22 cellular contexts compared by ENCODE assay signal in the genomic region with DNA sequence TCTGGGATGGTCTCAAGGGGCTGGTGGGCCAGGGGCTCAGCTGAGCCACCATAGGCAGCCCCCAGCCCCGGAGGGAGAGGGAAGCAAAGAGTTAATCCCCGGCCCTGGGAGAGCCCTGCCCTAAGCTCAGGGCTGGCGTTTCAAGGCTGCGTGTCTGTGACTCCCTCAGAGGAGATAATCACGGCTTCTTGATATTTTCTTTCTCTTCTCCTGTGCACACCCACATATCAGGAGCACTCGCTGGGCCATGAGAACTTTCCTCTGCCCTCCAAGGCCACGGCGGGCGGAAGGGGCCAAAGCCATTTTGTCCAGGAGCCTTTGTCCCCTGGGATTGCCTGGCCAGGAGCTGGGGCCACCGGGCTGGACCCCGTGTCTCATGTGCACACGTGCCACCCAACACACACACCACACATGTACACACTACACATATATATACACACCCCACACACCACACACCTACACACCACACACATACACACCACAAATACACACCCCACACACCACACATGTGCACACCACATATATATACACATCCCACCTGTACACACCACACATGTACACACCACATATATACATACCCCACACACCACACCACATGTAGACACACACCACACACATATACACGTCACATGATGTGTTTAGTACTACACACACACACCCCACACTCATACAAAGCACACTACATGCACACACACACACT. TPM values are rescaled to one million over a fixed set of nuclear protein-coding genes. Genes with fewer than 3 reads are reported as not detected.
A peak's percentile ranks its signal among the peaks of the same experiment; 100 is the strongest.
DNase-seq lines count a peak whose midpoint lies in the region; ATAC-seq, FAIRE-seq and TF ChIP-seq lines count a peak whose summit lies in the region.
"Had no signal": no experiment of that assay in that cellular context is flagged by ENCODE, and none has a peak within 500 bp of the region (broad histone marks: within the 10 kb centered on the region; RNA-seq: fewer than 3 reads in every experiment).

No MANE protein-coding gene starts in this region.

- peak overlapping the region; percentile 30 for H3K27ac Mint-ChIP-seq in activated naive CD8-positive, alpha-beta T cell treated with anti-CD3 and anti-CD28 coated beads, Interleukin-2, amount 10 ng/mL, durations not matched to agents 7 days and 5 days
- H3K27ac Mint-ChIP-seq in activated naive CD8-positive, alpha-beta T cell treated with anti-CD3 and anti-CD28 coated beads for 36 hours: no peak overlapping the region
- peak overlapping the region in 5 of 9 donors; percentile 59 to 78 (median 72) for H3K27ac Mint-ChIP-seq in naive thymus-derived CD4-positive, alpha-beta T cell
- H3K27ac Mint-ChIP-seq in T-cell: peak overlapping the region in 1 of 2 donors; percentile 55

- no peaks in the 10 kb centered on the region for H3K9me3 Mint-ChIP-seq in activated naive CD8-positive, alpha-beta T cell treated with anti-CD3 and anti-CD28 coated beads, Interleukin-2, amount 10 ng/mL, durations not matched to agents 7 days and 5 days
- H3K9me3 Mint-ChIP-seq in activated naive CD8-positive, alpha-beta T cell treated with anti-CD3 and anti-CD28 coated beads for 36 hours: no peaks in the 10 kb centered on the region
- H3K9me3 Mint-ChIP-seq in naive thymus-derived CD4-positive, alpha-beta T cell: no peaks in the 10 kb centered on the region
- H3K9me3 Mint-ChIP-seq in T-cell: no peaks in the 10 kb centered on the region
- H3K9me3 Mint-ChIP-seq: H9 had no signal

- CTCF ChIA-PET in naive thymus-derived CD4-positive, alpha-beta T cell (lab: Charles Lee): no interaction called here
- CTCF ChIA-PET in T-cell (lab: Charles Lee): no interaction called here

- no peak overlapping the region for H3K4me3 Mint-ChIP-seq in activated naive CD8-positive, alpha-beta T cell treated with anti-CD3 and anti-CD28 coated beads, Interleukin-2, amount 10 ng/mL, durations not matched to agents 7 days and 5 days
- no peak overlapping the region for H3K4me3 Mint-ChIP-seq in activated naive CD8-positive, alpha-beta T cell treated with anti-CD3 and anti-CD28 coated beads for 36 hours
- no peak overlapping the region for H3K4me3 Mint-ChIP-seq in naive thymus-derived CD4-positive, alpha-beta T cell
- H3K4me3 Mint-ChIP-seq in T-cell: no peak overlapping the region
- H3K4me3 Mint-ChIP-seq: H9 had no signal

- POLR2A ChIA-PET in activated naive CD8-positive, alpha-beta T cell treated with anti-CD3 and anti-CD28 coated beads, Interleukin-2, amount 10 ng/mL, durations not matched to agents 7 days and 5 days (lab: Charles Lee): no interaction called here
- POLR2A ChIA-PET in naive thymus-derived CD4-positive, alpha-beta T cell (lab: Charles Lee): no interaction called here
- POLR2A ChIA-PET in T-cell (lab: Charles Lee): no interaction called here

- TF ChIP-seq CTCF in WERI-Rb-1 (IDR thresholded peaks at IDR 0.05; ENCODE audit: low read depth, low read length): no peak

- H3K9me3 ChIP-seq in WERI-Rb-1 (ENCODE audit: severe bottlenecking): no peaks in the 10 kb centered on the region
- H3K9me3 ChIP-seq in naive thymus-derived CD4-positive, alpha-beta T cell (ENCODE audit: control insufficient read depth in 2 of 3, low read length in 3 of 3): no peaks in the 10 kb centered on the region
- H3K9me3 ChIP-seq: SK-N-SH had no signal

- H3K36me3 Mint-ChIP-seq in activated naive CD8-positive, alpha-beta T cell treated with anti-CD3 and anti-CD28 coated beads, Interleukin-2, amount 10 ng/mL, durations not matched to agents 7 days and 5 days: no peaks in the 10 kb centered on the region
- no peaks in the 10 kb centered on the region for H3K36me3 Mint-ChIP-seq in activated naive CD8-positive, alpha-beta T cell treated with anti-CD3 and anti-CD28 coated beads for 36 hours
- no peaks in the 10 kb centered on the region for H3K36me3 Mint-ChIP-seq in naive thymus-derived CD4-positive, alpha-beta T cell
- no peaks in the 10 kb centered on the region for H3K36me3 Mint-ChIP-seq in T-cell

- intact Hi-C loops in naive thymus-derived CD4-positive, alpha-beta T cell (cut with micrococcal nuclease): no loop called here

- H3K4me1 ChIP-seq in naive thymus-derived CD4-positive, alpha-beta T cell (ENCODE audit: control insufficient read depth in 2 of 2, insufficient read depth in 2 of 2, low read length in 2 of 2): peaks cover 26 to 29% of the 10 kb centered on the region in 2 donors

- peak overlapping the region; percentile 53 for H3K27ac ChIP-seq in WERI-Rb-1
- H3K27ac ChIP-seq in naive thymus-derived CD4-positive, alpha-beta T cell (ENCODE audit: low read depth, low read length): no peak overlapping the region

- H3K4me1 Mint-ChIP-seq in activated naive CD8-positive, alpha-beta T cell treated with anti-CD3 and anti-CD28 coated beads, Interleukin-2, amount 10 ng/mL, durations not matched to agents 7 days and 5 days: peaks cover 11% of the 10 kb centered on the region
- H3K4me1 Mint-ChIP-seq in activated naive CD8-positive, alpha-beta T cell treated with anti-CD3 and anti-CD28 coated beads for 36 hours: peaks cover 18% of the 10 kb centered on the region
- H3K4me1 Mint-ChIP-seq in naive thymus-derived CD4-positive, alpha-beta T cell: peaks cover 14 to 30% (median 23%) of the 10 kb centered on the region in 7 donors
- peaks cover 20 to 32% (median 26%) of the 10 kb centered on the region in 3 donors for H3K4me1 Mint-ChIP-seq in T-cell

- FAIRE-seq in urothelium cell line (lab: Jason Lieb, UNC): peak; percentile 73
- FAIRE-seq: A204.1 had no signal

- no peak overlapping the region for H3K4me3 ChIP-seq in WERI-Rb-1 (ENCODE audit: low read depth, low read length)
- no peak overlapping the region for H3K4me3 ChIP-seq in naive thymus-derived CD4-positive, alpha-beta T cell (ENCODE audit: low read length)

- ATAC-seq in activated naive CD8-positive, alpha-beta T cell treated with anti-CD3 and anti-CD28 coated beads, Interleukin-2, amount 10 ng/mL, durations not matched to agents 7 days and 5 days (ENCODE audit: low read depth): no peak
- ATAC-seq in naive thymus-derived CD4-positive, alpha-beta T cell: no peak
- no peak for ATAC-seq in T-cell (replicated peaks in 1 of 4)
- no peak for ATAC-seq in HG02759 (IDR thresholded peaks at IDR 0.05; ENCODE audit: unreplicated experiment)
- ATAC-seq: PC-3 had no signal

- peaks cover 4% of the 10 kb centered on the region for H3K27me3 Mint-ChIP-seq in activated naive CD8-positive, alpha-beta T cell treated with anti-CD3 and anti-CD28 coated beads, Interleukin-2, amount 10 ng/mL, durations not matched to agents 7 days and 5 days
- no peaks in the 10 kb centered on the region for H3K27me3 Mint-ChIP-seq in activated naive CD8-positive, alpha-beta T cell treated with anti-CD3 and anti-CD28 coated beads for 36 hours
- H3K27me3 Mint-ChIP-seq in naive thymus-derived CD4-positive, alpha-beta T cell: peaks cover 0 to 7% (median 0%) of the 10 kb centered on the region in 5 donors
- peaks cover 0 to 4% of the 10 kb centered on the region in 2 donors for H3K27me3 Mint-ChIP-seq in T-cell

- no peaks in the 10 kb centered on the region for H3K27me3 ChIP-seq in WERI-Rb-1 (ENCODE audit: insufficient read depth, low read depth, severe bottlenecking)
- H3K27me3 ChIP-seq in naive thymus-derived CD4-positive, alpha-beta T cell (ENCODE audit: control insufficient read depth in 2 of 2, insufficient read depth in 2 of 2, low read length in 2 of 2): peaks cover 0 to 3% of the 10 kb centered on the region in 2 donors

- H3K36me3 ChIP-seq in WERI-Rb-1: no peaks in the 10 kb centered on the region
- no peaks in the 10 kb centered on the region for H3K36me3 ChIP-seq in naive thymus-derived CD4-positive, alpha-beta T cell (ENCODE audit: control insufficient read depth in 2 of 3, insufficient read depth in 3 of 3, low read length in 3 of 3)

- no peak for DNase-seq in activated naive CD8-positive, alpha-beta T cell treated with anti-CD3 and anti-CD28 coated beads, Interleukin-2, amount 10 ng/mL, durations not matched to agents 7 days and 5 days
- DNase-seq in activated naive CD8-positive, alpha-beta T cell treated with anti-CD3 and anti-CD28 coated beads for 36 hours: no peak
- DNase-seq in WERI-Rb-1 (peak; percentile 47), urothelium cell line (ENCODE audit: low spot score) (no peak), D341Med (ENCODE audit: low spot score) (no peak), T-cell (no peak)
- DNase-seq in naive thymus-derived CD4-positive, alpha-beta T cell: no peak
- DNase-seq: DND-41, H9, KG1, NCI-H1105 treated with DMSO at 0.1 percent for 48 hours, NCI-H1694, NCI-H2227 treated with DMSO at 0.1 percent for 48 hours, NCI-H524, PC-3, RPMI8226, SHP77 treated with DMSO at 0.1 percent for 48 hours, SK-N-SH had no signal

RNA-seq across cellular contexts. Expression of gene VENTX, which starts 16.9 kb away (rescaled TPM):
- total RNA-seq in activated naive CD8-positive, alpha-beta T cell treated with anti-CD3 and anti-CD28 coated beads, Interleukin-2, amount 10 ng/mL, durations not matched to agents 7 days and 5 days: under 1 TPM in 1 of 2 experiments, not detected in 1; 0.11 TPM
- not detected for total RNA-seq in activated naive CD8-positive, alpha-beta T cell treated with anti-CD3 and anti-CD28 coated beads for 36 hours
- total RNA-seq in naive thymus-derived CD4-positive, alpha-beta T cell: 1 to 10 TPM in 1 of 5 experiments, under 1 TPM in 1, not detected in 3; 0.85 to 5.7 TPM
- not detected for polyA plus RNA-seq in naive thymus-derived CD4-positive, alpha-beta T cell
- under 1 TPM in 3 of 5 donors, not detected in 2; 0.12 to 0.13 (median 0.12) TPM for total RNA-seq in T-cell
- total RNA-seq: G401, PC-3 had no signal
- polyA plus RNA-seq: BJ, SK-N-SH had no signal

RNA-seq across cellular contexts. Expression of gene ADAM8, which starts 22.1 kb away (rescaled TPM):
- 10 to 100 TPM; 90.8 to 91.0 TPM for total RNA-seq in activated naive CD8-positive, alpha-beta T cell treated with anti-CD3 and anti-CD28 coated beads, Interleukin-2, amount 10 ng/mL, durations not matched to agents 7 days and 5 days
- 10 to 100 TPM; 34.7 to 41.1 TPM for total RNA-seq in activated naive CD8-positive, alpha-beta T cell treated with anti-CD3 and anti-CD28 coated beads for 36 hours
- total RNA-seq in naive thymus-derived CD4-positive, alpha-beta T cell: 100 to 1,000 TPM in 2 of 5 experiments, 10 to 100 TPM in 3; 19.5 to 239 (median 87.6) TPM
- 10 to 100 TPM; 22.7 to 27.8 TPM for polyA plus RNA-seq in naive thymus-derived CD4-positive, alpha-beta T cell
- 100 to 1,000 TPM in 3 of 5 donors, 10 to 100 TPM in 2; 80.5 to 142 (median 107) TPM for total RNA-seq in T-cell

RNA-seq across cellular contexts. Expression of gene UTF1, which starts 24.6 kb away (rescaled TPM):
- not detected for total RNA-seq in activated naive CD8-positive, alpha-beta T cell treated with anti-CD3 and anti-CD28 coated beads, Interleukin-2, amount 10 ng/mL, durations not matched to agents 7 days and 5 days
- not detected for total RNA-seq in activated naive CD8-positive, alpha-beta T cell treated with anti-CD3 and anti-CD28 coated beads for 36 hours
- total RNA-seq in naive thymus-derived CD4-positive, alpha-beta T cell: under 1 TPM in 1 of 5 experiments, not detected in 4; 0.56 TPM
- not detected for polyA plus RNA-seq in naive thymus-derived CD4-positive, alpha-beta T cell
- total RNA-seq in T-cell: under 1 TPM in 1 of 5 donors, not detected in 4; 0.23 TPM
- total RNA-seq: G401, PC-3 had no signal
- polyA plus RNA-seq: BJ, SK-N-SH had no signal

RNA-seq across cellular contexts. Expression of gene TUBGCP2, which starts 54.1 kb away (rescaled TPM):
- 10 to 100 TPM; 56.4 to 69.3 TPM for total RNA-seq in activated naive CD8-positive, alpha-beta T cell treated with anti-CD3 and anti-CD28 coated beads, Interleukin-2, amount 10 ng/mL, durations not matched to agents 7 days and 5 days
- 10 to 100 TPM; 53.3 to 57.8 TPM for total RNA-seq in activated naive CD8-positive, alpha-beta T cell treated with anti-CD3 and anti-CD28 coated beads for 36 hours
- 10 to 100 TPM; 67.7 to 97.0 (median 69.5) TPM for total RNA-seq in naive thymus-derived CD4-positive, alpha-beta T cell
- 10 to 100 TPM; 29.6 to 32.6 TPM for polyA plus RNA-seq in naive thymus-derived CD4-positive, alpha-beta T cell
- total RNA-seq in T-cell: 10 to 100 TPM; 64.5 to 80.8 (median 72.7) TPM

RNA-seq across cellular contexts. Expression of gene ZNF511, which starts 54.1 kb away (rescaled TPM):
- total RNA-seq in activated naive CD8-positive, alpha-beta T cell treated with anti-CD3 and anti-CD28 coated beads, Interleukin-2, amount 10 ng/mL, durations not matched to agents 7 days and 5 days: 10 to 100 TPM; 44.5 to 47.4 TPM
- total RNA-seq in activated naive CD8-positive, alpha-beta T cell treated with anti-CD3 and anti-CD28 coated beads for 36 hours: 10 to 100 TPM; 73.4 to 77.3 TPM
- total RNA-seq in naive thymus-derived CD4-positive, alpha-beta T cell: 10 to 100 TPM; 29.6 to 49.8 (median 32.8) TPM
- 10 to 100 TPM; 78.9 to 88.1 TPM for polyA plus RNA-seq in naive thymus-derived CD4-positive, alpha-beta T cell
- total RNA-seq in T-cell: 10 to 100 TPM; 35.2 to 44.7 (median 36.8) TPM
